9 cellular contexts compared by ENCODE assay signal in the genomic region with DNA sequence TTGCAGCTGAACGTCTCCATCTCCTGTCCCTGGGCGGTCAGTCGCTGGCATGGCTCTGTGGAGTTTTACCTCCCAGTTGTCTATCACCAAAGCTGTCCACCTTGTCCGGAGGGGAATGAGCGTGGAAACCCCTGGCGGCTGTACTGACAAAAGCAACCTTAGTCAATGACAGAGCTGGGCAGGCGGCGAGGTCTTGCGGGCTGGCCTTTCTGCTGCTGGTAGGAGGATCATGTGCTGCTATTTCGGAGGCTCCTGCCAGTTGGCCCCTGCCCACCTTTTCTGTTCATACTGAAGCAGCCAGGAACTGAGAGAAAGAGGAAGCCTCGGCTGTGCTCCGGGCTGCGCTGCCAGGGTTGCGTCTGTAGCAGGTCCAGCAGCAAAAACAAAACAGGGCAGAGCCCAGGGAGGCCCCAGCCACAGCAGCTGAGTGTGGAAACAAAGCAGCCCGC. TPM values are rescaled to one million over a fixed set of nuclear protein-coding genes. Genes with fewer than 3 reads are reported as not detected.
DNase-seq lines count a peak whose midpoint lies in the region; ATAC-seq and TF ChIP-seq lines count a peak whose summit lies in the region.
"Had no signal": no experiment of that assay in that cellular context is flagged by ENCODE, and none has a peak within 500 bp of the region (broad histone marks: within the 10 kb centered on the region; RNA-seq: fewer than 3 reads in every experiment).

No MANE protein-coding gene starts in this region.

- TF ChIP-seq EP300 in transverse colon (IDR thresholded peaks at IDR 0.05; ENCODE audit: low read depth): no peak

- TF ChIP-seq CTCF in mesothelial cell of epicardium (IDR thresholded peaks at IDR 0.05; ENCODE audit: unreplicated experiment): no peak
- no peak for TF ChIP-seq CTCF in transverse colon (IDR thresholded peaks at IDR 0.05)

- in situ Hi-C loops in transverse colon (cut with MboI; ENCODE audit: low pct_ligation_motif_present in 1 of 4, low pct_unique_long_range_greater_than_20kb in 1 of 4, low sequenced_read_pairs in 3 of 4): no loop called here

- no peaks in the 10 kb centered on the region for H3K9me3 ChIP-seq in transverse colon

- no peak overlapping the region for H3K27ac Mint-ChIP-seq in effector memory CD8-positive, alpha-beta T cell
- peak overlapping the region; percentile 73 for H3K27ac Mint-ChIP-seq in mesothelial cell of epicardium

- H3K4me1 Mint-ChIP-seq in effector memory CD8-positive, alpha-beta T cell (ENCODE audit: low read depth in 2 of 2): no peaks in the 10 kb centered on the region
- peaks cover 69% of the 10 kb centered on the region for H3K4me1 Mint-ChIP-seq in mesothelial cell of epicardium

- intact Hi-C loops in transverse colon (cut with DNase I; ENCODE audit: low total_unique reads): no loop called here

- H3K4me3 ChIP-seq in transverse colon: peak overlapping the region in 2 of 4 donors; percentile 6 to 29

- H3K27me3 Mint-ChIP-seq in effector memory CD8-positive, alpha-beta T cell: peaks cover 24 to 26% of the 10 kb centered on the region in 2 donors
- no peaks in the 10 kb centered on the region for H3K27me3 Mint-ChIP-seq in mesothelial cell of epicardium (ENCODE audit: low read depth)

- no peaks in the 10 kb centered on the region for H3K27me3 ChIP-seq in transverse colon

- peak overlapping the region; percentile 38 to 57 (median 47) for H3K27ac ChIP-seq in transverse colon

- H3K4me1 ChIP-seq in transverse colon: peaks cover 7 to 31% (median 11%) of the 10 kb centered on the region in 4 donors

- TF ChIP-seq POLR2A in transverse colon (IDR thresholded peaks at IDR 0.05): no peak

- no peaks in the 10 kb centered on the region for H3K36me3 Mint-ChIP-seq in effector memory CD8-positive, alpha-beta T cell (ENCODE audit: insufficient read depth)
- peaks cover 9% of the 10 kb centered on the region for H3K36me3 Mint-ChIP-seq in mesothelial cell of epicardium

- no peak overlapping the region for H3K4me3 Mint-ChIP-seq in effector memory CD8-positive, alpha-beta T cell
- H3K4me3 Mint-ChIP-seq in mesothelial cell of epicardium: no peak overlapping the region

- WGBS in transverse colon (ENCODE audit: low coverage in 1 of 2), 2 donors: 48% methylated on average over 15 of the region's 15 CpGs; no CpG with 5 or more reads in 1 of the 2 donors

- no peaks in the 10 kb centered on the region for H3K9me3 Mint-ChIP-seq in effector memory CD8-positive, alpha-beta T cell
- no peaks in the 10 kb centered on the region for H3K9me3 Mint-ChIP-seq in mesothelial cell of epicardium

- DNase-seq in stimulated activated CD4-positive, alpha-beta T cell treated with anti-CD3 and anti-CD28 coated beads, Interleukin-15, amount 100 ng/mL, for 24 hours: peak; percentile 5
- DNase-seq in stimulated activated CD4-positive, alpha-beta T cell treated with anti-CD3 and anti-CD28 coated beads, Interleukin-1b, Interleukin-23, amount 100 ng/mL, for 48 hours: no peak
- no peak for DNase-seq in effector memory CD8-positive, alpha-beta T cell
- DNase-seq in mesothelial cell of epicardium (ENCODE audit: low spot score in 2 of 2, unreplicated experiment in 2 of 2): no peak
- DNase-seq in transverse colon: peak; percentile 47
- no peak for DNase-seq in iPS-NIHi7 (ENCODE audit: extremely low spot score)
- DNase-seq in SW480 (ENCODE audit: low spot score): no peak

- peak; percentile 21 for ATAC-seq in effector memory CD8-positive, alpha-beta T cell (replicated peaks)
- ATAC-seq in HG03469 (IDR thresholded peaks at IDR 0.05; ENCODE audit: unreplicated experiment): no peak

- H3K36me3 ChIP-seq in transverse colon: no peaks in the 10 kb centered on the region

RNA-seq across cellular contexts. Expression of a gene that starts 57.7 kb away (rescaled TPM):
- total RNA-seq in mesothelial cell of epicardium (205 to 231 TPM (median 220 TPM) in 3 replicates), transverse colon (10 to 100 TPM in 2 of 4 donors, 1 to 10 TPM in 2; 7.4 to 15.7 (median 10.4) TPM)
- total RNA-seq: T-helper 2 cell treated with Interferon-gamma antibody and Interleukin-4, amounts not matched to agents 100 ng/mL and 5 ng/mL, for 36 hours had no signal

Comparison
In these comparisons a context has a peak if more than half of its experiments do, and no peak if none do; other contexts are left out.
1. DNase-seq: peak in stimulated activated CD4-positive, alpha-beta T cell treated with anti-CD3 and anti-CD28 coated beads, Interleukin-15, amount 100 ng/mL, for 24 hours (single experiment) and transverse colon (single experiment); none in stimulated activated CD4-positive, alpha-beta T cell treated with anti-CD3 and anti-CD28 coated beads, Interleukin-1b, Interleukin-23, amount 100 ng/mL, for 48 hours (single experiment), effector memory CD8-positive, alpha-beta T cell (0 of 3), mesothelial cell of epicardium (0 of 2), iPS-NIHi7 (single experiment) and SW480 (single experiment).
2. RNA of a gene that starts 57.7 kb away (total RNA-seq): 205 to 231 TPM in mesothelial cell of epicardium; 7.4 to 15.7 TPM in transverse colon; every median in the first group is over 10 times any median in the second.